8 cellular contexts compared by ENCODE assay signal in genomic region chr16:48542020-48542473, GRCh38.
DNase-seq lines count a peak whose midpoint lies in the region; ATAC-seq and TF ChIP-seq lines count a peak whose summit lies in the region.

No MANE protein-coding gene starts in this region.

- ATAC-seq in upper lobe of right lung, result peak; percentile 81

- TF ChIP-seq RAD21 in liver (IDR thresholded peaks at IDR 0.05), result peak; percentile 85 to 90

- no peak overlapping the region for H3K9ac ChIP-seq in liver (ENCODE audit: low read depth in 1 of 2, low read length in 2 of 2)

- TF ChIP-seq CTCF in OCI-LY7 (conservative IDR thresholded peaks at IDR 0.05; ENCODE audit: low read length), result peak; percentile 68
- TF ChIP-seq CTCF in choroid plexus epithelial cell (conservative IDR thresholded peaks at IDR 0.05; ENCODE audit: low read depth, low read length), result peak; percentile 79
- peak; percentile 62 for TF ChIP-seq CTCF in liver (IDR thresholded peaks at IDR 0.05; ENCODE audit: low read depth, low read length, missing input control)
- TF ChIP-seq CTCF in upper lobe of right lung (IDR thresholded peaks at IDR 0.05), result peak; percentile 65

- no TSS peak for BruUV-seq in OCI-LY7 (replicated peaks; lab: Mats Ljungman, UMichigan)

- H3K36me3 ChIP-seq in OCI-LY7 (ENCODE audit: insufficient read depth, low read length) (peaks cover 18% of the 10 kb centered on the region), liver (ENCODE audit: control insufficient read depth in 4 of 4, insufficient read depth in 3 of 4, low read depth in 1 of 4, low read length in 3 of 4) (peaks cover 4 to 17% (median 7%) of the 10 kb centered on the region in 4 donors), upper lobe of right lung (peaks cover 66% of the 10 kb centered on the region)
- peaks cover 25% of the 10 kb centered on the region for H3K36me3 ChIP-seq in CD8-positive, alpha-beta memory T cell (ENCODE audit: insufficient read depth, low read length)

- peaks cover 4 to 76% (median 10%) of the 10 kb centered on the region in 3 donors for H3K36me3 Mint-ChIP-seq in CD8-positive, alpha-beta memory T cell

- no peaks in the 10 kb centered on the region for H3K79me2 ChIP-seq in OCI-LY7 (ENCODE audit: insufficient read depth, low read depth, low read length)

- H3K4me1 ChIP-seq in OCI-LY7 (ENCODE audit: insufficient read depth, low read length, poor library complexity, severe bottlenecking), result no peaks in the 10 kb centered on the region
- peaks cover 2 to 25% (median 15%) of the 10 kb centered on the region in 4 donors for H3K4me1 ChIP-seq in liver (ENCODE audit: control insufficient read depth in 4 of 4, insufficient read depth in 4 of 4, low read length in 3 of 4)
- H3K4me1 ChIP-seq in upper lobe of right lung, result peaks cover 16% of the 10 kb centered on the region
- H3K4me1 ChIP-seq in CD8-positive, alpha-beta memory T cell (ENCODE audit: insufficient read depth, low read length), result peaks cover 5% of the 10 kb centered on the region

- H3K27me3 ChIP-seq in liver (ENCODE audit: control insufficient read depth in 4 of 4, insufficient read depth in 4 of 4, low read length in 3 of 4), result no peaks in the 10 kb centered on the region
- H3K27me3 ChIP-seq in upper lobe of right lung, result no peaks in the 10 kb centered on the region
- H3K27me3 ChIP-seq in CD8-positive, alpha-beta memory T cell (ENCODE audit: insufficient read depth, low read length, poor library complexity, severe bottlenecking), result no peaks in the 10 kb centered on the region

- H3K9me3 ChIP-seq in OCI-LY7 (ENCODE audit: low read length) (no peaks in the 10 kb centered on the region), liver (ENCODE audit: control insufficient read depth in 4 of 4, low read length in 3 of 4) (no peaks in the 10 kb centered on the region), upper lobe of right lung (no peaks in the 10 kb centered on the region)
- no peaks in the 10 kb centered on the region for H3K9me3 ChIP-seq in CD8-positive, alpha-beta memory T cell (ENCODE audit: low read length)

- intact Hi-C loops in OCI-LY7 (cut with micrococcal nuclease; ENCODE audit: unreplicated experiment) (loop anchor here (5.0 kb wide), 1 partner anchor 190 kb away; no protein-coding TSS in a partner anchor), upper lobe of right lung (cut with DNase I) (loop anchor here (10.0 kb wide), 1 partner anchor 187 kb away; no protein-coding TSS in a partner anchor)

- H3K9me3 Mint-ChIP-seq in CD8-positive, alpha-beta memory T cell, result no peaks in the 10 kb centered on the region

- H3K4me2 ChIP-seq in OCI-LY7 (ENCODE audit: low read length), result no peak overlapping the region

- H3K4me3 Mint-ChIP-seq in CD8-positive, alpha-beta memory T cell, result no peak overlapping the region

- H3K4me3 ChIP-seq in OCI-LY7 (ENCODE audit: low read depth, low read length, poor library complexity, severe bottlenecking) (no peak overlapping the region), choroid plexus epithelial cell (ENCODE audit: low read depth, low read length) (no peak overlapping the region), liver (ENCODE audit: low read depth in 1 of 3, low read length in 3 of 3) (no peak overlapping the region), upper lobe of right lung (no peak overlapping the region)
- H3K4me3 ChIP-seq in CD8-positive, alpha-beta memory T cell (ENCODE audit: low read length), result no peak overlapping the region

- no peaks in the 10 kb centered on the region for H3K9me2 ChIP-seq in OCI-LY7 (ENCODE audit: insufficient read depth, low read length)

- H3K27ac Mint-ChIP-seq in CD8-positive, alpha-beta memory T cell, result no peak overlapping the region

- H3K27ac ChIP-seq in OCI-LY7 (ENCODE audit: low read depth, low read length, poor library complexity, severe bottlenecking) (no peak overlapping the region), liver (ENCODE audit: low read depth in 1 of 2, low read length in 2 of 2) (no peak overlapping the region), upper lobe of right lung (no peak overlapping the region)
- no peak overlapping the region for H3K27ac ChIP-seq in CD8-positive, alpha-beta memory T cell (ENCODE audit: low read depth, low read length)

- POLR2A ChIA-PET in OCI-LY7 (lab: Charles Lee), result no interaction called here
- POLR2A ChIA-PET in CD8-positive, alpha-beta memory T cell (lab: Charles Lee), result no interaction called here

- no peak overlapping the region for H2AFZ ChIP-seq in OCI-LY7 (ENCODE audit: low read length)

- H3K27me3 Mint-ChIP-seq in CD8-positive, alpha-beta memory T cell, result no peaks in the 10 kb centered on the region

- no peaks in the 10 kb centered on the region for H4K20me1 ChIP-seq in OCI-LY7 (ENCODE audit: insufficient read depth, low read length)

- peaks cover 9 to 25% (median 11%) of the 10 kb centered on the region in 3 donors for H3K4me1 Mint-ChIP-seq in CD8-positive, alpha-beta memory T cell

- peak; percentile 45 for DNase-seq in A172 (ENCODE audit: low spot score)
- peak; percentile 28 for DNase-seq in GM04504 (ENCODE audit: low read depth)
- DNase-seq in OCI-LY7 (ENCODE audit: low spot score), result peak; percentile 38
- DNase-seq in choroid plexus epithelial cell (ENCODE audit: low read depth), result peak; percentile 70
- peak; percentile 81 for DNase-seq in upper lobe of right lung
- no peak for DNase-seq in CD8-positive, alpha-beta memory T cell
- DNase-seq in NCI-H1092 treated with DMSO at 0.1 percent for 48 hours (lab: John Stamatoyannopoulos, UW), result no peak

- WGBS in liver, result 60% methylated on average over 15 of the region's 15 CpGs

- CTCF ChIA-PET in OCI-LY7 (lab: Charles Lee; ENCODE audit: unreplicated experiment), result no interaction called here
- CTCF ChIA-PET in CD8-positive, alpha-beta memory T cell (lab: Charles Lee), result interaction anchor here (3.3 to 4.9 kb wide), 2 partner anchors 81 to 88 kb away, joined by 19 to 23 read pairs; no protein-coding TSS in a partner anchor

TF ChIP-seq in liver, 16 proteins besides CTCF, POLR2A, EP300 and RAD21:
- TF ChIP-seq FOXA2 (IDR thresholded peaks at IDR 0.05) (no peak), GABPA (IDR thresholded peaks at IDR 0.05 in 1 of 2, conservative IDR thresholded peaks at IDR 0.05 in 1 of 2) (no peak), TAF1 (conservative IDR thresholded peaks at IDR 0.05) (no peak), ATF3 (IDR thresholded peaks at IDR 0.05) (no peak), RXRA (IDR thresholded peaks at IDR 0.05) (peak in 1 of 2 donors; percentile 15), FOXA1 (IDR thresholded peaks at IDR 0.05) (no peak), HNF4A (conservative IDR thresholded peaks at IDR 0.05) (peak in 1 of 2 donors; percentile 38), YY1 (IDR thresholded peaks at IDR 0.05) (no peak), REST (IDR thresholded peaks at IDR 0.05) (no peak), SP1 (IDR thresholded peaks at IDR 0.05) (no peak)
- TF ChIP-seq, protein P1, sequence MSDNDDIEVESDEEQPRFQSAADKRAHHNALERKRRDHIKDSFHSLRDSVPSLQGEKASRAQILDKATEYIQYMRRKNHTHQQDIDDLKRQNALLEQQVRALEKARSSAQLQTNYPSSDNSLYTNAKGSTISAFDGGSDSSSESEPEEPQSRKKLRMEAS (IDR thresholded peaks at IDR 0.05), result no peak

Comparison
In these comparisons a context has a peak if more than half of its experiments do, and no peak if none do; other contexts are left out.
1. DNase-seq: peak in A172 (single experiment), GM04504 (single experiment), OCI-LY7 (single experiment), choroid plexus epithelial cell (single experiment) and upper lobe of right lung (single experiment); none in CD8-positive, alpha-beta memory T cell (0 of 5) and NCI-H1092 treated with DMSO at 0.1 percent for 48 hours (single experiment).
2. Peak in every context shown above with its lines, with median percentiles within 50 percentile points of each other: CTCF ChIP-seq.